7 cellular contexts compared by ENCODE assay signal in the genomic region with DNA sequence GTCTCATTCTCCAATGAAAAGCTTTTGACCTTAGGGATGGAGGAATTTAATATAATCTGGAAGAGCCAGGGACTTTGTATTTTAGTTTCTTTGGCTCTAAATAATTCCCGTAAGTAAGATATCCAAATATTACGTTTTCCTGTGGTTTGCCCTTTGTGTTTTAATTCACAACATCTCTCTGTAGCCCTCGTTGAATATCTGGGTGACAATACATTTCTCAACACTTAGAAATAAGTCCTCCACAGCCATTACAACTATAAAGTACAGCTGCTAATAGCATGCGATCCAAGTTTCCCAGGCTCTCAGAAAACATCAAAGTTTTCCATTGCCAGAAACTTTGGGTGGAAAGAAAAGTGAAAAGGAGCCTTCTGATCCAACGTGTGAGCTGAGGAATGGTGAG.
"Had no signal": no experiment of that assay in that cellular context is flagged by ENCODE, and none has a peak within 500 bp of the region (broad histone marks: within the 10 kb centered on the region; RNA-seq: fewer than 3 reads in every experiment).

No MANE protein-coding gene starts in this region.

- DNase-seq: H9, HCEC 1CT, KBM-7 had no signal

- H3K4me3 Mint-ChIP-seq: GM23338, H9, IgD-negative memory B cell had no signal

- H3K9me3 Mint-ChIP-seq: GM23338, H9, IgD-negative memory B cell had no signal

- H3K27me3 Mint-ChIP-seq: IgD-negative memory B cell had no signal

- H3K27ac Mint-ChIP-seq: GM23338, H9, IgD-negative memory B cell had no signal

- H3K36me3 Mint-ChIP-seq: IgD-negative memory B cell had no signal

- H2AFZ ChIP-seq: GM23338 had no signal

- H3K27ac ChIP-seq: HL-60 had no signal

- H3K4me2 ChIP-seq: GM23338 had no signal

- H3K4me3 ChIP-seq: GM23338 had no signal

- ATAC-seq: GM23338, HepG2 had no signal

- H3K4me1 Mint-ChIP-seq: IgD-negative memory B cell had no signal
